2 cellular contexts compared by ENCODE assay signal in genomic region chr11:26753738-26754504, GRCh38.
TF ChIP-seq lines count a peak whose summit lies in the region.

No MANE protein-coding gene starts in this region.

TF ChIP-seq in IMR-90, 13 proteins besides CTCF, POLR2A, EP300 and RAD21:
- TF ChIP-seq SMC3 (IDR thresholded peaks at IDR 0.05; ENCODE audit: low read depth, low read length): peak; percentile 97
- no peak for TF ChIP-seq NFE2L2 (IDR thresholded peaks at IDR 0.05; ENCODE audit: low read depth, low read length)
- TF ChIP-seq BHLHE40 (IDR thresholded peaks at IDR 0.05; ENCODE audit: low read depth, low read length): no peak
- TF ChIP-seq RCOR1 (IDR thresholded peaks at IDR 0.05; ENCODE audit: insufficient replicate concordance, low read length): no peak
- TF ChIP-seq CEBPB (IDR thresholded peaks at IDR 0.05; ENCODE audit: low read depth, low read length): peak; percentile 87

TF ChIP-seq in endothelial cell of umbilical vein, 7 proteins besides CTCF, POLR2A, EP300 and RAD21:
- TF ChIP-seq JUN (IDR thresholded peaks at IDR 0.05; ENCODE audit: borderline replicate concordance, insufficient read depth, insufficient read length, low read depth): no peak
- no peak for TF ChIP-seq MAX (IDR thresholded peaks at IDR 0.05; ENCODE audit: insufficient read depth, insufficient read length)
- no peak for TF ChIP-seq MYC (IDR thresholded peaks at IDR 0.05; ENCODE audit: low read depth, low read length)
TF ChIP-seq in endothelial cell of umbilical vein: peak in this region for 0.
